ENCODE assay signal across 1 cellular context in the genomic region with DNA sequence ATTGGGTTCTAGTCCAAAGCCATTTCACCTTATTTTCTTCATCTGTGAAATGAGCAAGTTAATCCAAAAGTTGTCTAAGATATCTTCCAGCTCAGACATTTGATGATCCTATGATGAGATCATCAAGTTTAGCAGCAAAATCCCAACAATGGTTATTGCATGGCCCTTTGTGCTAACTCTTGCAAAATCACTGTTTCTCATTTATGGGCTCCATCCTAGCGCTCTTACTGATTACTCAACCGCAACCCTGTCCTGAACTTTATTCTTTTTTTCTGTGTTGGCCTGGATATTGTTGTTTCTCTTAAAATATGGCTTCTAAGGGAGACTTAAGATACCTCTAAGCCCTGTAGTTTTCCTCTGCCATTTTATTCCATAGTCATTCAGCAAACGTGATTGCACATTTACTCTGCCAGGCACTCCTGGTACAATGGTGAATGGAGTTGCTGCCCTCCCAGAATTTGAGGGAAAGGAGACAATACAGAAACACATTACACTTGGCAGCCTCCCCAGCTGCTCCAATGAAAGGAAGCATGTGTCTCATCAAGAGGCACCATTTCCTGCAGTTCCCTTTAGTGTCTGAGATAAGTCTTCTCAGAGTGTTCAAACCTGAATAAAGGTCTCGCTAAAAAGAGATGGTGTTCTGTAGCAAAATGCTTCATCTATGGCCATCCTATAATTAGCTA.
TF ChIP-seq lines count a peak whose summit lies in the region.

No MANE protein-coding gene starts in this region.

TF ChIP-seq in HEK293, 187 proteins besides CTCF, POLR2A, EP300 and RAD21 (continued from another document and continues in another):
- no peak for TF ChIP-seq ZNF26 (tag by site-specific recombination; IDR thresholded peaks at IDR 0.05)
- no peak for TF ChIP-seq HOXD13 (CRISPR knock-in tag; IDR thresholded peaks at IDR 0.05; ENCODE audit: borderline replicate concordance)
- TF ChIP-seq ZNF10 (tag by site-specific recombination; IDR thresholded peaks at IDR 0.05) = no peak
- no peak for TF ChIP-seq ZNF157 (tag by site-specific recombination; IDR thresholded peaks at IDR 0.05)
- TF ChIP-seq ZBTB21 (tag by site-specific recombination; IDR thresholded peaks at IDR 0.05) = 0 out of 2 replicates have a peak, but pooled peaks have one; percentile 28
- TF ChIP-seq ZNF292 (tag by site-specific recombination; IDR thresholded peaks at IDR 0.05; ENCODE audit: borderline replicate concordance, low read depth) = no peak
- no peak for TF ChIP-seq BCL6B (tag by site-specific recombination; IDR thresholded peaks at IDR 0.05)
- TF ChIP-seq ZNF596 (tag by site-specific recombination; IDR thresholded peaks at IDR 0.05) = no peak
- no peak for TF ChIP-seq SP3 (tag by site-specific recombination; IDR thresholded peaks at IDR 0.05)
- TF ChIP-seq YY2 (tag by site-specific recombination; IDR thresholded peaks at IDR 0.05) = no peak
- TF ChIP-seq ZEB2 (tag by site-specific recombination; IDR thresholded peaks at IDR 0.05) = 0 out of 2 replicates have a peak, but pooled peaks have one; percentile 53
- TF ChIP-seq, protein P1, sequence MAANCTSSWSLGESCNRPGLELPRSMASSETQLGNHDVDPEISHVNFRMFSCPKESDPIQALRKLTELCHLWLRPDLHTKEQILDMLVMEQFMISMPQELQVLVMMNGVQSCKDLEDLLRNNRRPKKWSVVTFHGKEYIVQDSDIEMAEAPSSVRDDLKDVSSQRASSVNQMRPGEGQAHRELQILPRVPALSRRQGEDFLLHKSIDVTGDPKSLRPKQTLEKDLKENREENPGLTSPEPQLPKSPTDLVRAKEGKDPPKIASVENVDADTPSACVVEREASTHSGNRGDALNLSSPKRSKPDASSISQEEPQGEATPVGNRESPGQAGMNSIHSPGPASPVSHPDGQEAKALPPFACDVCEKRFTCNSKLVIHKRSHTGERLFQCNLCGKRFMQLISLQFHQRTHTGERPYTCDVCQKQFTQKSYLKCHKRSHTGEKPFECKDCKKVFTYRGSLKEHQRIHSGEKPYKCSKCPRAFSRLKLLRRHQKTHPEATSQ (tag by site-specific recombination; IDR thresholded peaks at IDR 0.05) = no peak
- TF ChIP-seq ZNF549 (tag by site-specific recombination; IDR thresholded peaks at IDR 0.05) = no peak
- no peak for TF ChIP-seq ZNF513 (tag by site-specific recombination; IDR thresholded peaks at IDR 0.05)
- TF ChIP-seq ZNF658 (tag by site-specific recombination; IDR thresholded peaks at IDR 0.05) = no peak
- TF ChIP-seq ZNF169 (tag by site-specific recombination; IDR thresholded peaks at IDR 0.05) = no peak
- TF ChIP-seq ZNF555 (tag by site-specific recombination; conservative IDR thresholded peaks at IDR 0.05) = no peak
- TF ChIP-seq ZNF311 (tag by site-specific recombination; IDR thresholded peaks at IDR 0.05; ENCODE audit: borderline replicate concordance) = no peak
- TF ChIP-seq ZFP41 (tag by site-specific recombination; IDR thresholded peaks at IDR 0.05; ENCODE audit: borderline replicate concordance) = no peak
- no peak for TF ChIP-seq ZNF645 (tag by site-specific recombination; IDR thresholded peaks at IDR 0.05)
- TF ChIP-seq, protein P2, sequence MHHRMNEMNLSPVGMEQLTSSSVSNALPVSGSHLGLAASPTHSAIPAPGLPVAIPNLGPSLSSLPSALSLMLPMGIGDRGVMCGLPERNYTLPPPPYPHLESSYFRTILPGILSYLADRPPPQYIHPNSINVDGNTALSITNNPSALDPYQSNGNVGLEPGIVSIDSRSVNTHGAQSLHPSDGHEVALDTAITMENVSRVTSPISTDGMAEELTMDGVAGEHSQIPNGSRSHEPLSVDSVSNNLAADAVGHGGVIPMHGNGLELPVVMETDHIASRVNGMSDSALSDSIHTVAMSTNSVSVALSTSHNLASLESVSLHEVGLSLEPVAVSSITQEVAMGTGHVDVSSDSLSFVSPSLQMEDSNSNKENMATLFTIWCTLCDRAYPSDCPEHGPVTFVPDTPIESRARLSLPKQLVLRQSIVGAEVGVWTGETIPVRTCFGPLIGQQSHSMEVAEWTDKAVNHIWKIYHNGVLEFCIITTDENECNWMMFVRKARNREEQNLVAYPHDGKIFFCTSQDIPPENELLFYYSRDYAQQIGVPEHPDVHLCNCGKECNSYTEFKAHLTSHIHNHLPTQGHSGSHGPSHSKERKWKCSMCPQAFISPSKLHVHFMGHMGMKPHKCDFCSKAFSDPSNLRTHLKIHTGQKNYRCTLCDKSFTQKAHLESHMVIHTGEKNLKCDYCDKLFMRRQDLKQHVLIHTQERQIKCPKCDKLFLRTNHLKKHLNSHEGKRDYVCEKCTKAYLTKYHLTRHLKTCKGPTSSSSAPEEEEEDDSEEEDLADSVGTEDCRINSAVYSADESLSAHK (tag by site-specific recombination; IDR thresholded peaks at IDR 0.05) = no peak
- TF ChIP-seq ATF2 (tag by site-specific recombination; IDR thresholded peaks at IDR 0.05; ENCODE audit: low read depth) = peak; percentile 68; the same call in 1 of the 2 replicates
- TF ChIP-seq TCF7L2 (IDR thresholded peaks at IDR 0.05; ENCODE audit: borderline replicate concordance, low read depth, low read length) = no peak
- TF ChIP-seq GFI1B (tag by site-specific recombination; IDR thresholded peaks at IDR 0.05) = 0 out of 2 replicates have a peak, but pooled peaks have one; percentile 7
- TF ChIP-seq ZNF121 (tag by site-specific recombination; IDR thresholded peaks at IDR 0.05) = no peak
- no peak for TF ChIP-seq ZNF362 (tag by site-specific recombination; IDR thresholded peaks at IDR 0.05)
- TF ChIP-seq ZNF785 (tag by site-specific recombination; IDR thresholded peaks at IDR 0.05) = no peak
- TF ChIP-seq ZBTB17 (tag by site-specific recombination; IDR thresholded peaks at IDR 0.05) = no peak
- TF ChIP-seq ZNF132 (tag by site-specific recombination; IDR thresholded peaks at IDR 0.05; ENCODE audit: borderline replicate concordance) = no peak
- TF ChIP-seq ZNF660 (tag by site-specific recombination; IDR thresholded peaks at IDR 0.05) = peak; percentile 37; the same call in 1 of the 2 replicates
- no peak for TF ChIP-seq ZSCAN18 (tag by site-specific recombination; IDR thresholded peaks at IDR 0.05)
- no peak for TF ChIP-seq ZXDB (tag by site-specific recombination; IDR thresholded peaks at IDR 0.05)
- no peak for TF ChIP-seq ZFHX2 (tag by site-specific recombination; conservative IDR thresholded peaks at IDR 0.05)
- no peak for TF ChIP-seq ZNF423 (tag by site-specific recombination; IDR thresholded peaks at IDR 0.05)
- TF ChIP-seq ZBTB8A (tag by site-specific recombination; IDR thresholded peaks at IDR 0.05) = 0 out of 2 replicates have a peak, but pooled peaks have one; percentile 11
- TF ChIP-seq FEZF1 (tag by site-specific recombination; IDR thresholded peaks at IDR 0.05) = no peak
- peak; percentile 42; the same call in 1 of the 2 replicates for TF ChIP-seq ZNF600 (tag by site-specific recombination; IDR thresholded peaks at IDR 0.05)
- TF ChIP-seq ZNF223 (tag by site-specific recombination; IDR thresholded peaks at IDR 0.05) = no peak
- TF ChIP-seq ZNF776 (tag by site-specific recombination; IDR thresholded peaks at IDR 0.05; ENCODE audit: borderline replicate concordance) = no peak
- TF ChIP-seq ZNF791 (tag by site-specific recombination; IDR thresholded peaks at IDR 0.05) = no peak
- no peak for TF ChIP-seq ZNF580 (tag by site-specific recombination; IDR thresholded peaks at IDR 0.05)
- no peak for TF ChIP-seq ZNF133 (tag by site-specific recombination; IDR thresholded peaks at IDR 0.05)
- TF ChIP-seq ZNF391 (tag by site-specific recombination; IDR thresholded peaks at IDR 0.05; ENCODE audit: borderline replicate concordance, low read depth) = no peak
- no peak for TF ChIP-seq ZNF830 (tag by site-specific recombination; IDR thresholded peaks at IDR 0.05; ENCODE audit: low read depth)
- TF ChIP-seq AEBP2 (tag by site-specific recombination; IDR thresholded peaks at IDR 0.05; ENCODE audit: borderline replicate concordance) = no peak
